ENCODE assay signal across 8 cellular contexts in the genomic region with DNA sequence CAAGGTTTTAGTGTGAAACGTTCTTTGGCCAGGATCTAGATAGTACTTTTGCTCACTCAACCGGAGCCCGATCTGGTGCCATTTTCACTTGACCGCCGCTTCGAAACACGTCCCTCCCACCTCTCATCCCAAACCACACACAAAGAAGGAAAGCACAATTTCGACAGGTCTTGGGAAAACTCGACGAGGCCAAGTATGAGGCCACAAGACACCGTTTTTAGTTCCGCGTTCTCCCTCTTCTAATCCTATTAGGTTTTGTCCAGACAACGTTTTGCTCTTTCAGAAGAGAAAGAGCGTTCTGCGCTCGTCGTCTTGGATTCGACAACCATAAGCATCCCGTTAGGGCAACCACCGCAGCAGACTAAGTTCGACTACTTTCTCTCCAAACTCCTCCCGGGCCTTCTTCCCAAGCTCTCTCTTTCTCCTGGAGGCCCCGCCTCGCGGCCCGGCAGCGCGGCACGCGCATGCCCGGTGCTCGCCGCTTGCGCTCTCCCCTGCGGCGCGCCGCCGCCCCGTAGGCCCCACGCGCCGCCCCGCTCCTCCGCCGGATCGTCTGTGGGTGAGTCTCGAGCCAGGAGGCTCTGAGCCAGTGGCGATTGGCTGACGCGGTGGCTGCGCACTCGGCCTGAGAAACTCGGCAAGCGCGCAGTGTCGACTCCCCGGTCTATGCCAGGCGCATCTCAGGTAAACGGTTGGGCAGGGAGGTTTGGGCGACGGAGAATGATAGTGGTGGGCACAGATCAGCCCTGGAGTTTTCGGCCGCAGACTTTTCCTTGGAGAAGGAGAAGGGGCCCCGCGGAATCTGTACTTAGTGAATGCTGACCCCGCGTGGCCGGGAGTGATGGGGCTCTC. TPM values are rescaled to one million over a fixed set of nuclear protein-coding genes. Genes with fewer than 3 reads are reported as not detected.
DNase-seq lines count a peak whose midpoint lies in the region; ATAC-seq and TF ChIP-seq lines count a peak whose summit lies in the region.

A gene with protein sequence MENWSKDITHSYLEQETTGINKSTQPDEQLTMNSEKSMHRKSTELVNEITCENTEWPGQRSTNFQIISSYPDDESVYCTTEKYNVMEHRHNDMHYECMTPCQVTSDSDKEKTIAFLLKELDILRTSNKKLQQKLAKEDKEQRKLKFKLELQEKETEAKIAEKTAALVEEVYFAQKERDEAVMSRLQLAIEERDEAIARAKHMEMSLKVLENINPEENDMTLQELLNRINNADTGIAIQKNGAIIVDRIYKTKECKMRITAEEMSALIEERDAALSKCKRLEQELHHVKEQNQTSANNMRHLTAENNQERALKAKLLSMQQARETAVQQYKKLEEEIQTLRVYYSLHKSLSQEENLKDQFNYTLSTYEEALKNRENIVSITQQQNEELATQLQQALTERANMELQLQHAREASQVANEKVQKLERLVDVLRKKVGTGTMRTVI (plus strand): TSS at position 517 of the 852 bp plus-strand sequence. CDS start 49,952 bp downstream, outside the sequence.

- ATAC-seq in HG03139 (IDR thresholded peaks at IDR 0.05; ENCODE audit: unreplicated experiment) (no peak), GM18520 (IDR thresholded peaks at IDR 0.05; ENCODE audit: unreplicated experiment) (no peak)

- no peaks in the 10 kb centered on the region for H3K9me3 ChIP-seq in WERI-Rb-1 (ENCODE audit: severe bottlenecking)

- H3K27ac ChIP-seq in WERI-Rb-1, result no peak within 1 kb of the TSS

- H3K27me3 ChIP-seq in WERI-Rb-1 (ENCODE audit: insufficient read depth, low read depth, severe bottlenecking), result peaks cover 3% of the 10 kb centered on the region

- TF ChIP-seq CTCF in WERI-Rb-1 (IDR thresholded peaks at IDR 0.05; ENCODE audit: low read depth, low read length) (0 out of 2 replicates have a peak, but pooled peaks have one; percentile 11), epithelial cell of proximal tubule (conservative IDR thresholded peaks at IDR 0.05; ENCODE audit: low read depth, low read length) (peak; percentile 42)

- peak; percentile 90 for DNase-seq in EH (ENCODE audit: low read depth)
- peak; percentile 33 for DNase-seq in NCI-H1694 (lab: John Stamatoyannopoulos, UW)
- DNase-seq in WERI-Rb-1, result peak; percentile 66
- DNase-seq in epithelial cell of proximal tubule (ENCODE audit: low read depth), result peak; percentile 41
- DNase-seq in medulla oblongata (ENCODE audit: extremely low spot score), result peak; percentile 81
- peak; percentile 4 for DNase-seq in stimulated activated CD8-positive, alpha-beta memory T cell treated with anti-CD3 and anti-CD28 coated beads, Interleukin-4, amount 100 ng/mL, for 24 hours (ENCODE audit: low read depth)

- H3K36me3 ChIP-seq in WERI-Rb-1, result no peaks in the 10 kb centered on the region

- H3K4me3 ChIP-seq in WERI-Rb-1 (ENCODE audit: low read depth, low read length) (peak within 1 kb of the TSS; percentile 46), epithelial cell of proximal tubule (ENCODE audit: low read depth, low read length) (peak within 1 kb of the TSS; percentile 87)

RNA-seq across cellular contexts. Expression of the gene that starts here (rescaled TPM):
- 5.7 and 6.7 TPM in 2 replicates for total RNA-seq in epithelial cell of proximal tubule

Comparison
In these comparisons a context has a peak if more than half of its experiments do, and no peak if none do; other contexts are left out.
1. DNase-seq: peak in every context shown above with its lines; median percentile 90 in EH; 81 in medulla oblongata; 66 in WERI-Rb-1; 41 in epithelial cell of proximal tubule; 33 in NCI-H1694; 4 in stimulated activated CD8-positive, alpha-beta memory T cell treated with anti-CD3 and anti-CD28 coated beads, Interleukin-4, amount 100 ng/mL, for 24 hours.